1 cellular context compared by ENCODE assay signal in genomic region chr15:93005133-93005532, GRCh38.
A peak's percentile ranks its signal among the peaks of the same experiment; 100 is the strongest.
TF ChIP-seq lines count a peak whose summit lies in the region.

No MANE protein-coding gene starts in this region.

TF ChIP-seq in HepG2, 621 proteins besides CTCF, POLR2A, EP300 and RAD21 (continued from another document):
- peak; percentile 83 for TF ChIP-seq RBM22 (optimal IDR thresholded peaks at IDR 0.05; ENCODE audit: low read length)
- TF ChIP-seq AGO1 (IDR thresholded peaks at IDR 0.05; ENCODE audit: low read depth, low read length, poor library complexity, severe bottlenecking): no peak
- no peak for TF ChIP-seq PATZ1 (CRISPR knock-in tag; IDR thresholded peaks at IDR 0.05)
